34 cellular contexts compared by ENCODE assay signal in genomic region chr14:40476005-40476404, GRCh38.
"Had no signal": no experiment of that assay in that cellular context is flagged by ENCODE, and none has a peak within 500 bp of the region (broad histone marks: within the 10 kb centered on the region; RNA-seq: fewer than 3 reads in every experiment).

No MANE protein-coding gene starts in this region.

- H3K36me3 ChIP-seq: adrenal gland, ascending aorta, brain microvascular endothelial cell, breast epithelium, cardiac muscle cell had no signal

- H3K4me1 ChIP-seq: adrenal gland, ascending aorta, body of pancreas, breast epithelium had no signal

- ATAC-seq: activated naive CD4-positive, alpha-beta T cell treated with anti-CD3 and anti-CD28 coated beads, Interleukin-2, amount 50 U/mL, for 72 hours; activated naive CD8-positive, alpha-beta T cell treated with anti-CD3 and anti-CD28 coated beads, Interleukin-2, amount 50 U/mL, for 24 hours; activated T-cell treated with anti-CD3 and anti-CD28 coated beads, Interleukin-2, amount 50 U/mL, for 4 hours; activated T-cell treated with anti-CD3 and anti-CD28 coated beads, Interleukin-2, amount 50 U/mL, for 72 hours; activated T-helper 17 cell treated with anti-CD3 and anti-CD28 coated beads, Interleukin-2, amount 50 U/mL, for 72 hours; body of pancreas had no signal

- H3K27me3 ChIP-seq: adrenal gland, ascending aorta, body of pancreas, brain microvascular endothelial cell, breast epithelium, cardiac muscle cell had no signal

- H3K9me3 ChIP-seq: adrenal gland had no signal

- H3K4me3 ChIP-seq: adrenal gland, ascending aorta, body of pancreas, breast epithelium, cardiac muscle cell had no signal

- H3K27ac ChIP-seq: adrenal gland, ascending aorta, body of pancreas, brain microvascular endothelial cell, breast epithelium, cardiac muscle cell had no signal

- DNase-seq: activated effector memory CD4-positive, alpha-beta T cell treated with anti-CD3 and anti-CD28 coated beads, Interleukin-2, amount 50 U/mL, for 16 hours; activated effector memory CD4-positive, alpha-beta T cell treated with Interleukin-2 at 50 U/mL for 16 hours; activated gamma-delta T cell; activated gamma-delta T cell treated with Interleukin-2 at 50 U/mL for 16 hours; activated naive CD4-positive, alpha-beta T cell; activated naive CD4-positive, alpha-beta T cell treated with anti-CD3 and anti-CD28 coated beads for 36 hours; activated naive CD4-positive, alpha-beta T cell treated with anti-CD3 and anti-CD28 coated beads, Interleukin-2, amount 10 ng/mL, durations not matched to agents 7 days and 5 days; activated naive CD4-positive, alpha-beta T cell treated with anti-CD3 and anti-CD28 coated beads, Interleukin-2, amount 50 U/mL, for 16 hours; activated naive CD4-positive, alpha-beta T cell treated with Interleukin-2 at 50 U/mL for 16 hours; activated naive CD8-positive, alpha-beta T cell treated with anti-CD3 and anti-CD28 coated beads for 36 hours; activated naive CD8-positive, alpha-beta T cell treated with anti-CD3 and anti-CD28 coated beads, Interleukin-2, amount 10 ng/mL, durations not matched to agents 7 days and 5 days; activated naive CD8-positive, alpha-beta T cell treated with anti-CD3 and anti-CD28 coated beads, Interleukin-2, amount 50 U/mL, for 24 hours; activated T-cell treated with anti-CD3 and anti-CD28 coated beads, Interleukin-2, amount 50 U/mL, for 1 hour; activated T-cell treated with anti-CD3 and anti-CD28 coated beads, Interleukin-2, amount 50 U/mL, for 24 hours; activated T-cell treated with anti-CD3 and anti-CD28 coated beads, Interleukin-2, amount 50 U/mL, for 4 hours; activated T-cell treated with anti-CD3 and anti-CD28 coated beads, Interleukin-2, amount 50 U/mL, for 48 hours; activated T-cell treated with anti-CD3 and anti-CD28 coated beads, Interleukin-2, amount 50 U/mL, for 72 hours; adrenal gland; amniotic stem cell; amygdala; anterior cingulate cortex; aorta; body of pancreas; brain microvascular endothelial cell; caudate nucleus; central memory CD4-positive, alpha-beta T cell; cerebellar nuclear complex had no signal

- FAIRE-seq: astrocyte, bronchial epithelial cell had no signal
